Comparison of ENCODE assay signal across 22 cellular contexts in the genomic region with DNA sequence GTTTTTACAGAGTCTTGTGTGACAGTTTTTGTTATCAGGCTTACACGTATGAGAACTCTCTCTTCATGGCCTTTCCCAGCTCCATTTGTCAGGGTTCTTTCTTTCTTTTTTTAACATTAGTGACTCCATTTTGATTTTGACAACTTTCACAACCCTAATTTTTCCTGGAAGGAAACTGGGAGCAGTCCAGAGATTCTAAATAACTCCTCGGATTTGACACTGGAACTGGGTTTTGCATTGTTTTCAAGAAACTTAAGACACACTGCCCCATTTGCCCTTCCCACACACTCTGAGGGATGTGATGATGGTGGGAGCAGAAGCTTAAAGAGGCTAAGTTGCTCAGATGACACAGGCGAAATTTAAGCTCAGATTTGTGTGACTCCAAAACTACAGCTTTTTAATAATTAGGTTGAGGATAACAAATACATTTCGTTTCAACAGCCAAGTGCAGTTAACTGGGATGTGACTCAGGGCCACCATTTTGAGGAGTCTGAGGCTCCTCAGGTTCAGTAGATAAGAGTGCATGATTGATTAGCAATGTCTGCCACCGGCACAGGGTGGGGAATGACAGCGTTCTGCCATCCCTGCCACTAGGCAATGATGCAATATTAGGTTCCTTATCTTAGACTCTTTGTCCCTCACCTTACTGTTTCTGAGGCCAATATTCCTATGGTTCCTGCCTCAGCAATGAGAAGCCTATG.
"Had no signal": no experiment of that assay in that cellular context is flagged by ENCODE, and none has a peak within 500 bp of the region (broad histone marks: within the 10 kb centered on the region; RNA-seq: fewer than 3 reads in every experiment).

No MANE protein-coding gene starts in this region.

- FAIRE-seq: kidney, urothelium cell line had no signal

- H3K4me3 Mint-ChIP-seq: immature natural killer cell, memory B cell, naive B cell, nephron, type B pancreatic cell had no signal

- H3K27me3 ChIP-seq: dorsolateral prefrontal cortex, foreskin keratinocyte, suprapubic skin, thyroid gland had no signal

- H3K9me3 Mint-ChIP-seq: memory B cell, nephron, type B pancreatic cell had no signal

- H3K4me1 Mint-ChIP-seq: immature natural killer cell, memory B cell, naive B cell had no signal

- H3K36me3 ChIP-seq: left ventricle myocardium inferior, lower lobe of right lung, sigmoid colon, suprapubic skin, thyroid gland had no signal

- DNase-seq: cortex of kidney; dorsolateral prefrontal cortex; effector CD8-positive, alpha-beta T cell; immature natural killer cell; kidney; left cardiac atrium; left ventricle myocardium inferior; lower lobe of right lung; naive B cell; psoas muscle; retina; sigmoid colon; stimulated activated CD4-positive, alpha-beta T cell treated with anti-CD3 and anti-CD28 coated beads, Interleukin-2, amount 100 ng/mL, for 24 hours; stimulated activated naive CD4-positive, alpha-beta T cell had no signal

- H3K27ac ChIP-seq: dorsolateral prefrontal cortex, foreskin keratinocyte, left ventricle myocardium inferior, lower lobe of right lung, psoas muscle, sigmoid colon, skin epidermis, suprapubic skin had no signal

- ATAC-seq: left cardiac atrium, lower lobe of right lung, psoas muscle had no signal

- H3K4me1 ChIP-seq: lower lobe of right lung, psoas muscle, sigmoid colon had no signal

- H3K27ac Mint-ChIP-seq: immature natural killer cell, memory B cell, type B pancreatic cell had no signal

- H3K4me3 ChIP-seq: dorsolateral prefrontal cortex, left ventricle myocardium inferior, lower lobe of right lung, psoas muscle, sigmoid colon, skin epidermis, suprapubic skin, thyroid gland had no signal

- H3K9me3 ChIP-seq: lower lobe of right lung, psoas muscle, suprapubic skin, thyroid gland had no signal

- H3K27me3 Mint-ChIP-seq: type B pancreatic cell had no signal

- H3K36me3 Mint-ChIP-seq: memory B cell, naive B cell, type B pancreatic cell had no signal
